8 cellular contexts compared by ENCODE assay signal in the genomic region with DNA sequence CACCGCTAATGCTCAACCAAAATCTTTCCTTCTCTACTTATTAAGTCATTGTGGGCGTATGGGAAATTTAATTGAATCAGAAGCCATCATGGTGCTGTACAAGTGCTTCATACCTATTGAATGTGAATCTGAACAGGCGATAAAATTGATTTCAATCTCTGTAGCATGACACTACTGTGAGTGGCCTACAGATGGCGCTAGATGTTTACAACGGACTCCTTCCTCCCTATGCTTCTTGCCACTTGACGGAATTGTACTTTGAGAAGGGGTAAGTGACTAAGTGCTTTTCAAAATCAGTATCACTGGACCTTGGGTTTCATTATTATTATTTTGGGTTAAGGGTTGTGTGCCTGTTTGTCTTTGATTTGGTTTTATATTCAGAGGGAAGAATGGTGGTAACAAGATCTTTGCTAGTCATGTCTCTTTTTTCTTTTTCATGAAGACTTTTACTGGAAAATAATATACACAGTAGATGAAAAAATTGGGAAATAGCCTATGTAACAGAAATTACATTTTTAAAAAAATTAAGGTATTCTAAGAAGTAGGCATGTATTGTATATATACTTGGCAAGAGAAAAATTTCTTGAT. TPM values are rescaled to one million over a fixed set of nuclear protein-coding genes. Genes with fewer than 3 reads are reported as not detected.
DNase-seq lines count a peak whose midpoint lies in the region; ATAC-seq and TF ChIP-seq lines count a peak whose summit lies in the region.

No MANE protein-coding gene starts in this region.

- no peak overlapping the region for H3K27ac Mint-ChIP-seq in nephron progenitor cell

- dilution Hi-C loops in IMR-90 (cut with HindIII; ENCODE audit: low sequenced_read_pairs, unreplicated experiment), result no loop called here

- DNase-seq in IMR-90 (peak; percentile 68), nephron progenitor cell (peak; percentile 75), stomach (peak; percentile 77)
- peak; percentile 57 for DNase-seq in activated CD8-positive, alpha-beta memory T cell treated with anti-CD3 and anti-CD28 coated beads, Interleukin-2, amount 50 U/mL, for 4 hours

- H4K8ac ChIP-seq in IMR-90 (ENCODE audit: low read depth in 2 of 2, low read length in 2 of 2), result no peak overlapping the region

- BruUV-seq in IMR-90 (replicated peaks; lab: Mats Ljungman, UMichigan), result no TSS peak

- TF ChIP-seq CTCF in C4-2B (conservative IDR thresholded peaks at IDR 0.05), result peak; percentile 99
- peak; percentile 91 for TF ChIP-seq CTCF in IMR-90 (conservative IDR thresholded peaks at IDR 0.05; ENCODE audit: low read depth, low read length)
- TF ChIP-seq CTCF in OCI-LY3 (IDR thresholded peaks at IDR 0.05; ENCODE audit: low read depth, low read length), result peak; percentile 95
- peak; percentile 89 for TF ChIP-seq CTCF in nephron progenitor cell (IDR thresholded peaks at IDR 0.05)
- peak in 5 of 7 experiments; percentile 85 to 92 (median 89) for TF ChIP-seq CTCF in stomach (IDR thresholded peaks at IDR 0.05)

- H2AK5ac ChIP-seq in IMR-90 (ENCODE audit: low read depth, low read length), result no peak overlapping the region

- H3K56ac ChIP-seq in IMR-90 (ENCODE audit: extremely low read depth, insufficient read depth, low read length), result no peak overlapping the region

- H3K4me1 ChIP-seq in IMR-90 (ENCODE audit: control insufficient read depth, insufficient read depth, low read length), result no peaks in the 10 kb centered on the region
- H3K4me1 ChIP-seq in OCI-LY3 (ENCODE audit: low read length), result no peaks in the 10 kb centered on the region
- peaks cover 0 to 11% (median 0%) of the 10 kb centered on the region in 4 donors for H3K4me1 ChIP-seq in stomach

- H3K4me2 ChIP-seq in IMR-90 (ENCODE audit: low read depth, low read length) (no peak overlapping the region), OCI-LY3 (ENCODE audit: low read length) (no peak overlapping the region)

- H3K4me3 ChIP-seq in IMR-90 (ENCODE audit: insufficient read depth, low read depth, low read length), result no peak overlapping the region
- H3K4me3 ChIP-seq in OCI-LY3 (ENCODE audit: low read length), result no peak overlapping the region
- no peak overlapping the region for H3K4me3 ChIP-seq in stomach

- H2BK15ac ChIP-seq in IMR-90 (ENCODE audit: low read depth, low read length), result no peak overlapping the region

- H4K5ac ChIP-seq in IMR-90 (ENCODE audit: low read depth, low read length), result no peak overlapping the region

- H4K20me1 ChIP-seq in IMR-90 (ENCODE audit: insufficient read depth, low read length) (no peaks in the 10 kb centered on the region), OCI-LY3 (ENCODE audit: insufficient read depth, low read length) (no peaks in the 10 kb centered on the region)

- H2BK5ac ChIP-seq in IMR-90 (ENCODE audit: low read depth, low read length, poor library complexity, severe bottlenecking), result no peak overlapping the region

- in situ Hi-C loops in IMR-90 (cut with MboI; ENCODE audit: low sequenced_read_pairs), result no loop called here

- no peak overlapping the region for H3K4ac ChIP-seq in IMR-90 (ENCODE audit: low read depth, low read length)

- no peaks in the 10 kb centered on the region for H3K79me1 ChIP-seq in IMR-90 (ENCODE audit: low read depth in 1 of 2, low read length in 2 of 2)

- TF ChIP-seq EP300 in stomach (IDR thresholded peaks at IDR 0.05), result no peak

- H2BK20ac ChIP-seq in IMR-90 (ENCODE audit: low read depth, low read length), result no peak overlapping the region

- ATAC-seq in GM19351 (IDR thresholded peaks at IDR 0.05; ENCODE audit: unreplicated experiment) (peak; percentile 86), IMR-90 (ENCODE audit: low read depth) (peak; percentile 96), esophagus mucosa (peak; percentile 80)

- no peaks in the 10 kb centered on the region for H3K9me3 ChIP-seq in IMR-90 (ENCODE audit: control insufficient read depth, insufficient read depth, low read length)
- no peaks in the 10 kb centered on the region for H3K9me3 ChIP-seq in OCI-LY3 (ENCODE audit: insufficient read depth, low read length)
- H3K9me3 ChIP-seq in stomach, result no peaks in the 10 kb centered on the region

- no peaks in the 10 kb centered on the region for H3K36me3 Mint-ChIP-seq in nephron progenitor cell (ENCODE audit: low read depth)

- H3K9ac ChIP-seq in IMR-90 (ENCODE audit: low read depth, low read length), result no peak overlapping the region
- H3K9ac ChIP-seq in OCI-LY3 (ENCODE audit: low read length), result no peak overlapping the region

- H3K27me3 ChIP-seq in IMR-90 (ENCODE audit: control insufficient read depth, insufficient read depth, low read length) (peaks cover 5% of the 10 kb centered on the region), OCI-LY3 (ENCODE audit: low read depth, low read length) (no peaks in the 10 kb centered on the region), stomach (no peaks in the 10 kb centered on the region)

- H3K27ac ChIP-seq in C4-2B (no peak overlapping the region), IMR-90 (ENCODE audit: insufficient read depth, low read length) (no peak overlapping the region), OCI-LY3 (ENCODE audit: low read length) (no peak overlapping the region), stomach (no peak overlapping the region)

- H3K9me3 Mint-ChIP-seq in nephron progenitor cell, result no peaks in the 10 kb centered on the region

- no peaks in the 10 kb centered on the region for H3K36me3 ChIP-seq in IMR-90 (ENCODE audit: control insufficient read depth, insufficient read depth, low read length)
- no peaks in the 10 kb centered on the region for H3K36me3 ChIP-seq in OCI-LY3 (replicated peaks; ENCODE audit: low read depth, low read length)
- H3K36me3 ChIP-seq in stomach, result peaks cover 0 to 6% (median 0%) of the 10 kb centered on the region in 4 donors

- no peak overlapping the region for H3K14ac ChIP-seq in IMR-90 (replicated peaks; ENCODE audit: low read depth, low read length)

- no peak overlapping the region for H3K23ac ChIP-seq in IMR-90 (ENCODE audit: low read depth, low read length)

- no peak overlapping the region for H2BK120ac ChIP-seq in IMR-90 (ENCODE audit: low read depth, low read length)

- no CpG with 5 or more reads among the region's 6 CpGs for WGBS in IMR-90 (ENCODE audit: extremely low coverage in 2 of 2, insufficient read length in 1 of 2), 2 experiments
- 13 to 20% (median 14%) methylated on average over 6 of the region's 6 CpGs for WGBS in stomach, 5 donors

- H3K4me3 Mint-ChIP-seq in nephron progenitor cell, result no peak overlapping the region

- no peak overlapping the region for H2AK9ac ChIP-seq in IMR-90 (replicated peaks; ENCODE audit: low read depth, low read length, poor library complexity)

- no peaks in the 10 kb centered on the region for H3K79me2 ChIP-seq in OCI-LY3 (ENCODE audit: low read length)

- POLR2A ChIA-PET in IMR-90 (lab: Charles Lee; ENCODE audit: unreplicated experiment), result no interaction called here

- intact Hi-C loops in IMR-90 (cut with micrococcal nuclease) (loop anchor here (1.0 to 2.0 kb wide), 2 partner anchors 47 to 290 kb away; no protein-coding TSS in a partner anchor), stomach (cut with DNase I; ENCODE audit: low total_unique reads) (no loop called here)

- TF ChIP-seq POLR2A in IMR-90 (IDR thresholded peaks at IDR 0.05; ENCODE audit: low read depth, low read length), result no peak
- TF ChIP-seq POLR2A in stomach (IDR thresholded peaks at IDR 0.05), result no peak

- H2AFZ ChIP-seq in IMR-90 (replicated peaks; ENCODE audit: low read length, poor library complexity), result no peak overlapping the region
- no peak overlapping the region for H2AFZ ChIP-seq in OCI-LY3 (ENCODE audit: low read depth, low read length)

- TF ChIP-seq RAD21 in IMR-90 (IDR thresholded peaks at IDR 0.05; ENCODE audit: low read length), result peak; percentile 69

- H3K27me3 Mint-ChIP-seq in nephron progenitor cell (ENCODE audit: low read depth, poor library complexity), result no peaks in the 10 kb centered on the region

- no peaks in the 10 kb centered on the region for H3K9me1 ChIP-seq in IMR-90 (ENCODE audit: insufficient read depth, low read length)

- CTCF ChIA-PET in IMR-90 (lab: Yijun Ruan, JAX), result interaction anchor here (0.6 to 1.9 kb wide), 5 partner anchors 8 to 112 kb away, joined by 3 to 7 read pairs (median 4); no protein-coding TSS in a partner anchor

- H3K18ac ChIP-seq in IMR-90 (ENCODE audit: low read depth, low read length), result no peak overlapping the region

- H3K4me1 Mint-ChIP-seq in nephron progenitor cell, result peaks cover 20% of the 10 kb centered on the region

- no peak overlapping the region for H4K91ac ChIP-seq in IMR-90 (ENCODE audit: insufficient read depth, low read depth, low read length)

TF ChIP-seq in IMR-90, 13 proteins besides CTCF, POLR2A, EP300 and RAD21:
- TF ChIP-seq BHLHE40 (IDR thresholded peaks at IDR 0.05; ENCODE audit: low read depth, low read length), result no peak
- TF ChIP-seq SMC3 (IDR thresholded peaks at IDR 0.05; ENCODE audit: low read depth, low read length), result peak; percentile 64
TF ChIP-seq in IMR-90: peak in this region for 1.

RNA-seq across cellular contexts. Expression of gene ACP3, which starts 35.4 kb away (rescaled TPM):
- total RNA-seq in IMR-90 (2012; rRNA removed), result 0.28 and 0.54 TPM in 2 replicates
- 0.36 and 0.53 TPM in 2 replicates for polyA plus RNA-seq in IMR-90 (2012; rRNA removed)
- polyA plus RNA-seq in IMR-90 (2012; cell fraction: cytosol; rRNA removed), result 0.13 and 0.25 TPM in 2 replicates
- 0.07 and 0.25 TPM in 2 replicates for polyA plus RNA-seq in IMR-90 (2012; cell fraction: nucleus; rRNA removed; ENCODE audit: low replicate concordance)
- 57.5 TPM for total RNA-seq in esophagus mucosa
- total RNA-seq in stomach, result 10 to 100 TPM in 3 of 5 donors, 1 to 10 TPM in 1, not detected in 1; 3.5 to 56.6 (median 20.1) TPM
- polyA plus RNA-seq in stomach, result 1 to 10 TPM in 2 of 3 donors, not detected in 1; 3.0 to 8.3 TPM
